ENCODE assay signal across 1 cellular context in genomic region chr19:7562646-7563393, GRCh38.
TF ChIP-seq lines count a peak whose summit lies in the region.

No MANE protein-coding gene starts in this region.

TF ChIP-seq in K562, 482 proteins besides CTCF, POLR2A, EP300 and RAD21 (continued from another document and continues in another):
- peak; percentile 100 for TF ChIP-seq PRMT5 (CRISPR knock-in tag; IDR thresholded peaks at IDR 0.05)
- TF ChIP-seq ZNF184 (CRISPR knock-in tag; IDR thresholded peaks at IDR 0.05), result peak; percentile 92
- TF ChIP-seq, protein P1, sequence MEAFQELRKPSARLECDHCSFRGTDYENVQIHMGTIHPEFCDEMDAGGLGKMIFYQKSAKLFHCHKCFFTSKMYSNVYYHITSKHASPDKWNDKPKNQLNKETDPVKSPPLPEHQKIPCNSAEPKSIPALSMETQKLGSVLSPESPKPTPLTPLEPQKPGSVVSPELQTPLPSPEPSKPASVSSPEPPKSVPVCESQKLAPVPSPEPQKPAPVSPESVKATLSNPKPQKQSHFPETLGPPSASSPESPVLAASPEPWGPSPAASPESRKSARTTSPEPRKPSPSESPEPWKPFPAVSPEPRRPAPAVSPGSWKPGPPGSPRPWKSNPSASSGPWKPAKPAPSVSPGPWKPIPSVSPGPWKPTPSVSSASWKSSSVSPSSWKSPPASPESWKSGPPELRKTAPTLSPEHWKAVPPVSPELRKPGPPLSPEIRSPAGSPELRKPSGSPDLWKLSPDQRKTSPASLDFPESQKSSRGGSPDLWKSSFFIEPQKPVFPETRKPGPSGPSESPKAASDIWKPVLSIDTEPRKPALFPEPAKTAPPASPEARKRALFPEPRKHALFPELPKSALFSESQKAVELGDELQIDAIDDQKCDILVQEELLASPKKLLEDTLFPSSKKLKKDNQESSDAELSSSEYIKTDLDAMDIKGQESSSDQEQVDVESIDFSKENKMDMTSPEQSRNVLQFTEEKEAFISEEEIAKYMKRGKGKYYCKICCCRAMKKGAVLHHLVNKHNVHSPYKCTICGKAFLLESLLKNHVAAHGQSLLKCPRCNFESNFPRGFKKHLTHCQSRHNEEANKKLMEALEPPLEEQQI (IDR thresholded peaks at IDR 0.05), result peak; percentile 88
- TF ChIP-seq MCM7 (IDR thresholded peaks at IDR 0.05), result peak in 1 of 2 experiments; percentile 46; a peak in 1 of 4 replicates
- TF ChIP-seq ELK3 (CRISPR knock-in tag; IDR thresholded peaks at IDR 0.05), result no peak
- no peak for TF ChIP-seq NRF1 (conservative IDR thresholded peaks at IDR 0.05 in 1 of 2, IDR thresholded peaks at IDR 0.05 in 1 of 2)
- no peak for TF ChIP-seq HOXB6 (CRISPR knock-in tag; IDR thresholded peaks at IDR 0.05; ENCODE audit: borderline replicate concordance)
- TF ChIP-seq, protein P2, sequence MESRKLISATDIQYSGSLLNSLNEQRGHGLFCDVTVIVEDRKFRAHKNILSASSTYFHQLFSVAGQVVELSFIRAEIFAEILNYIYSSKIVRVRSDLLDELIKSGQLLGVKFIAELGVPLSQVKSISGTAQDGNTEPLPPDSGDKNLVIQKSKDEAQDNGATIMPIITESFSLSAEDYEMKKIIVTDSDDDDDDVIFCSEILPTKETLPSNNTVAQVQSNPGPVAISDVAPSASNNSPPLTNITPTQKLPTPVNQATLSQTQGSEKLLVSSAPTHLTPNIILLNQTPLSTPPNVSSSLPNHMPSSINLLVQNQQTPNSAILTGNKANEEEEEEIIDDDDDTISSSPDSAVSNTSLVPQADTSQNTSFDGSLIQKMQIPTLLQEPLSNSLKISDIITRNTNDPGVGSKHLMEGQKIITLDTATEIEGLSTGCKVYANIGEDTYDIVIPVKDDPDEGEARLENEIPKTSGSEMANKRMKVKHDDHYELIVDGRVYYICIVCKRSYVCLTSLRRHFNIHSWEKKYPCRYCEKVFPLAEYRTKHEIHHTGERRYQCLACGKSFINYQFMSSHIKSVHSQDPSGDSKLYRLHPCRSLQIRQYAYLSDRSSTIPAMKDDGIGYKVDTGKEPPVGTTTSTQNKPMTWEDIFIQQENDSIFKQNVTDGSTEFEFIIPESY (CRISPR knock-in tag; IDR thresholded peaks at IDR 0.05), result peak; percentile 85
- TF ChIP-seq ZNF12 (CRISPR knock-in tag; IDR thresholded peaks at IDR 0.05), result peak; percentile 92
- TF ChIP-seq ZNF347 (CRISPR knock-in tag; IDR thresholded peaks at IDR 0.05; ENCODE audit: low read depth), result no peak
- TF ChIP-seq ZNF668 (CRISPR knock-in tag; IDR thresholded peaks at IDR 0.05), result 0 out of 2 replicates have a peak, but pooled peaks have one; percentile 73
- peak; percentile 71; the same call in 1 of the 2 replicates for TF ChIP-seq GATA2 (CRISPR knock-in tag; IDR thresholded peaks at IDR 0.05)
- TF ChIP-seq PYGO2 (tag; IDR thresholded peaks at IDR 0.05), result no peak
- no peak for TF ChIP-seq FOSL1 (tag; conservative IDR thresholded peaks at IDR 0.05)
- no peak for TF ChIP-seq ZNF41 (CRISPR knock-in tag; conservative IDR thresholded peaks at IDR 0.05)
- peak; percentile 99 for TF ChIP-seq ARID4B (CRISPR knock-in tag; IDR thresholded peaks at IDR 0.05)
- no peak for TF ChIP-seq CBFA2T3 (IDR thresholded peaks at IDR 0.05)
- no peak for TF ChIP-seq ZHX1 (conservative IDR thresholded peaks at IDR 0.05; ENCODE audit: low read length)
- TF ChIP-seq ASH1L (IDR thresholded peaks at IDR 0.05; ENCODE audit: borderline replicate concordance, low read depth, partially characterized antibody), result no peak
- no peak for TF ChIP-seq DEAF1 (CRISPR knock-in tag; IDR thresholded peaks at IDR 0.05)
- no peak for TF ChIP-seq MYBL2 (IDR thresholded peaks at IDR 0.05; ENCODE audit: low read depth)
- peak; percentile 67; the same call in 1 of the 2 replicates for TF ChIP-seq MYBL2 (CRISPR knock-in tag; IDR thresholded peaks at IDR 0.05; ENCODE audit: borderline replicate concordance)
- peak; percentile 54 for TF ChIP-seq ZFX (CRISPR knock-in tag; IDR thresholded peaks at IDR 0.05)
- TF ChIP-seq TCFL5 (CRISPR knock-in tag; conservative IDR thresholded peaks at IDR 0.05), result no peak
- TF ChIP-seq, protein P3, sequence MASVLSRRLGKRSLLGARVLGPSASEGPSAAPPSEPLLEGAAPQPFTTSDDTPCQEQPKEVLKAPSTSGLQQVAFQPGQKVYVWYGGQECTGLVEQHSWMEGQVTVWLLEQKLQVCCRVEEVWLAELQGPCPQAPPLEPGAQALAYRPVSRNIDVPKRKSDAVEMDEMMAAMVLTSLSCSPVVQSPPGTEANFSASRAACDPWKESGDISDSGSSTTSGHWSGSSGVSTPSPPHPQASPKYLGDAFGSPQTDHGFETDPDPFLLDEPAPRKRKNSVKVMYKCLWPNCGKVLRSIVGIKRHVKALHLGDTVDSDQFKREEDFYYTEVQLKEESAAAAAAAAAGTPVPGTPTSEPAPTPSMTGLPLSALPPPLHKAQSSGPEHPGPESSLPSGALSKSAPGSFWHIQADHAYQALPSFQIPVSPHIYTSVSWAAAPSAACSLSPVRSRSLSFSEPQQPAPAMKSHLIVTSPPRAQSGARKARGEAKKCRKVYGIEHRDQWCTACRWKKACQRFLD (CRISPR knock-in tag; IDR thresholded peaks at IDR 0.05), result peak; percentile 99
- TF ChIP-seq, protein P4, sequence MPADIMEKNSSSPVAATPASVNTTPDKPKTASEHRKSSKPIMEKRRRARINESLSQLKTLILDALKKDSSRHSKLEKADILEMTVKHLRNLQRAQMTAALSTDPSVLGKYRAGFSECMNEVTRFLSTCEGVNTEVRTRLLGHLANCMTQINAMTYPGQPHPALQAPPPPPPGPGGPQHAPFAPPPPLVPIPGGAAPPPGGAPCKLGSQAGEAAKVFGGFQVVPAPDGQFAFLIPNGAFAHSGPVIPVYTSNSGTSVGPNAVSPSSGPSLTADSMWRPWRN (IDR thresholded peaks at IDR 0.05; ENCODE audit: low read depth), result no peak
- TF ChIP-seq RB1 (IDR thresholded peaks at IDR 0.05; ENCODE audit: low read depth), result no peak
- no peak for TF ChIP-seq RBM17 (IDR thresholded peaks at IDR 0.05; ENCODE audit: borderline replicate concordance, low read depth, low read length)
- TF ChIP-seq CREB3 (tag; conservative IDR thresholded peaks at IDR 0.05; ENCODE audit: low read depth), result peak; percentile 88
- no peak for TF ChIP-seq EP400 (IDR thresholded peaks at IDR 0.05)
- TF ChIP-seq ZBED1 (IDR thresholded peaks at IDR 0.05), result no peak
- TF ChIP-seq MAFK (IDR thresholded peaks at IDR 0.05; ENCODE audit: low read length), result no peak
- TF ChIP-seq ETS1 (conservative IDR thresholded peaks at IDR 0.05; ENCODE audit: control insufficient read depth, low read depth, low read length), result peak; percentile 67; the same call in 1 of the 2 replicates
- peak; percentile 99; the same call in 1 of the 2 replicates for TF ChIP-seq SREBF2 (CRISPR knock-in tag; IDR thresholded peaks at IDR 0.05)
- TF ChIP-seq, protein P5, sequence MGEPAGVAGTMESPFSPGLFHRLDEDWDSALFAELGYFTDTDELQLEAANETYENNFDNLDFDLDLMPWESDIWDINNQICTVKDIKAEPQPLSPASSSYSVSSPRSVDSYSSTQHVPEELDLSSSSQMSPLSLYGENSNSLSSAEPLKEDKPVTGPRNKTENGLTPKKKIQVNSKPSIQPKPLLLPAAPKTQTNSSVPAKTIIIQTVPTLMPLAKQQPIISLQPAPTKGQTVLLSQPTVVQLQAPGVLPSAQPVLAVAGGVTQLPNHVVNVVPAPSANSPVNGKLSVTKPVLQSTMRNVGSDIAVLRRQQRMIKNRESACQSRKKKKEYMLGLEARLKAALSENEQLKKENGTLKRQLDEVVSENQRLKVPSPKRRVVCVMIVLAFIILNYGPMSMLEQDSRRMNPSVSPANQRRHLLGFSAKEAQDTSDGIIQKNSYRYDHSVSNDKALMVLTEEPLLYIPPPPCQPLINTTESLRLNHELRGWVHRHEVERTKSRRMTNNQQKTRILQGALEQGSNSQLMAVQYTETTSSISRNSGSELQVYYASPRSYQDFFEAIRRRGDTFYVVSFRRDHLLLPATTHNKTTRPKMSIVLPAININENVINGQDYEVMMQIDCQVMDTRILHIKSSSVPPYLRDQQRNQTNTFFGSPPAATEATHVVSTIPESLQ (CRISPR knock-in tag; IDR thresholded peaks at IDR 0.05), result peak; percentile 100
- peak; percentile 46; the same call in 1 of the 2 replicates for TF ChIP-seq ZKSCAN8 (CRISPR knock-in tag; IDR thresholded peaks at IDR 0.05)
